8 cellular contexts compared by ENCODE assay signal in genomic region chr17:43661699-43662431, GRCh38. TPM values are rescaled to one million over a fixed set of nuclear protein-coding genes. Genes with fewer than 3 reads are reported as not detected.
A peak's percentile ranks its signal among the peaks of the same experiment; 100 is the strongest.
DNase-seq lines count a peak whose midpoint lies in the region; ATAC-seq, FAIRE-seq and TF ChIP-seq lines count a peak whose summit lies in the region.

TSS of gene MEOX1 (minus strand) at chr17:43661922. CDS start at chr17:43661534, 388 bp downstream.

- no peak for TF ChIP-seq POLR2A in GM12878 (IDR thresholded peaks at IDR 0.05; ENCODE audit: low read depth, low read length)
- TF ChIP-seq POLR2A in body of pancreas (IDR thresholded peaks at IDR 0.05) = no peak

- H3K4me1 Mint-ChIP-seq in mesothelial cell of epicardium = peaks cover 57% of the 10 kb centered on the region

- SMC1A ChIA-PET in GM12878 (lab: Charles Lee; ENCODE audit: uncharacterized antibody, unreplicated experiment) = interaction anchor here (1.0 to 9.4 kb wide), 6 partner anchors 9 to 178 kb away, joined by 3 to 98 read pairs (median 5); partner anchors contain the start of gene DHX8

- no peak for TF ChIP-seq CTCF in AG09309 (IDR thresholded peaks at IDR 0.05; ENCODE audit: control insufficient read depth, insufficient read depth, low read depth, low read length, missing control alignments)
- no peak for TF ChIP-seq CTCF in KMS-11 (conservative IDR thresholded peaks at IDR 0.05; ENCODE audit: low read depth, low read length)
- no peak for TF ChIP-seq CTCF in GM12878 (IDR thresholded peaks at IDR 0.05 in 2 of 3, conservative IDR thresholded peaks at IDR 0.05 in 1 of 3; ENCODE audit: control insufficient read depth in 2 of 3, extremely low read depth in 1 of 3, insufficient read depth in 1 of 3, low read depth in 3 of 3, low read length in 3 of 3)
- TF ChIP-seq CTCF in mesothelial cell of epicardium (IDR thresholded peaks at IDR 0.05; ENCODE audit: unreplicated experiment) = no peak
- no peak for TF ChIP-seq CTCF in body of pancreas (IDR thresholded peaks at IDR 0.05)

- H3K27ac ChIP-seq in KMS-11 = no peak within 1 kb of the TSS
- peak within 1 kb of the TSS; percentile 71 for H3K27ac ChIP-seq in GM12878 (ENCODE audit: control insufficient read depth, insufficient read depth)
- H3K27ac ChIP-seq in body of pancreas = no peak within 1 kb of the TSS

- peak; percentile 79 for FAIRE-seq in GM12878 (lab: Jason Lieb, UNC)

- no peaks in the 10 kb centered on the region for H3K79me2 ChIP-seq in KMS-11 (ENCODE audit: insufficient read depth, low read depth)
- peaks cover 19% of the 10 kb centered on the region for H3K79me2 ChIP-seq in GM12878 (ENCODE audit: control insufficient read depth, insufficient read depth, low read length)

- no TSS peak for BruUV-seq in GM12878 (replicated peaks; lab: Mats Ljungman, UMichigan)

- POLR2A ChIA-PET in GM12878 (lab: Charles Lee) = interaction anchor here (0.6 to 1.2 kb wide), 4 partner anchors 8 to 267 kb away, joined by 3 to 5 read pairs (median 4); no protein-coding TSS in a partner anchor

- RAD21 ChIA-PET in GM12878 (lab: Charles Lee; ENCODE audit: unreplicated experiment) = interaction anchor here (0.6 to 8.4 kb wide), 4 partner anchors 10 to 299 kb away, joined by 3 to 77 read pairs (median 22); no protein-coding TSS in a partner anchor

- H3K4me3 ChIP-seq in AG09309 (ENCODE audit: control insufficient read depth, low read depth, low read length) (no peak within 1 kb of the TSS), KMS-11 (IDR thresholded peaks at IDR 0.05; ENCODE audit: insufficient read depth, low read depth, low read length) (no peak within 1 kb of the TSS), GM12878 (peak within 1 kb of the TSS; percentile 69), body of pancreas (no peak within 1 kb of the TSS)

- peak within 1 kb of the TSS; percentile 11 for H3K4me3 Mint-ChIP-seq in mesothelial cell of epicardium

- H3K4me1 ChIP-seq in KMS-11 (ENCODE audit: low read depth, poor library complexity, severe bottlenecking) = peaks cover 19% of the 10 kb centered on the region
- H3K4me1 ChIP-seq in GM12878 (ENCODE audit: control insufficient read depth, insufficient read depth, low read length) = peaks cover 16% of the 10 kb centered on the region
- no peaks in the 10 kb centered on the region for H3K4me1 ChIP-seq in body of pancreas

- no peaks in the 10 kb centered on the region for H3K9me3 ChIP-seq in GM12878 (replicated peaks; ENCODE audit: control insufficient read depth, insufficient read depth, low read length)
- no peaks in the 10 kb centered on the region for H3K9me3 ChIP-seq in body of pancreas

- intact Hi-C loops in GM12878 (cut with micrococcal nuclease; ENCODE audit: unreplicated experiment) = loop anchor here (1.0 kb wide), 1 partner anchor 9 kb away; no protein-coding TSS in a partner anchor
- intact Hi-C loops in body of pancreas (cut with DNase I) = no loop called here

- H3K4me2 ChIP-seq in KMS-11 (peak within 1 kb of the TSS; percentile 5; the same call in 1 of the 2 replicates), GM12878 (ENCODE audit: control insufficient read depth, insufficient read depth) (peak within 1 kb of the TSS; percentile 81)

- no peak within 1 kb of the TSS for H2AFZ ChIP-seq in KMS-11 (ENCODE audit: low read depth)
- no peak within 1 kb of the TSS for H2AFZ ChIP-seq in GM12878 (ENCODE audit: control insufficient read depth, low read depth, low read length)

- H3K27me3 ChIP-seq in KMS-11 (ENCODE audit: insufficient read depth, low read depth) (peaks cover 51% of the 10 kb centered on the region; the same call in 1 of the 2 replicates), GM12878 (replicated peaks in 1 of 2; ENCODE audit: control insufficient read depth in 2 of 2, insufficient read depth in 2 of 2, low read length in 1 of 2) (no peaks in the 10 kb centered on the region), body of pancreas (no peaks in the 10 kb centered on the region)

- ATAC-seq in GM12878 (peak; percentile 89), GM18520 (IDR thresholded peaks at IDR 0.05; ENCODE audit: unreplicated experiment) (no peak), left lobe of liver (no peak), body of pancreas (no peak)

- H3K27me3 Mint-ChIP-seq in mesothelial cell of epicardium (ENCODE audit: low read depth) = peaks cover 10% of the 10 kb centered on the region

- peak within 1 kb of the TSS; percentile 86 for H3K27ac Mint-ChIP-seq in mesothelial cell of epicardium

- CTCF ChIA-PET in GM12878 (lab: Yijun Ruan, JAX) = interaction anchor here (0.6 to 4.6 kb wide), 5 partner anchors 9 to 86 kb away, joined by 3 to 38 read pairs (median 3); no protein-coding TSS in a partner anchor

- no peak within 1 kb of the TSS for H3K9ac ChIP-seq in KMS-11
- H3K9ac ChIP-seq in GM12878 (ENCODE audit: control insufficient read depth, insufficient read depth, low read length) = peak within 1 kb of the TSS; percentile 72

- H3K36me3 ChIP-seq in KMS-11 (ENCODE audit: insufficient read depth) = no peaks in the 10 kb centered on the region
- H3K36me3 ChIP-seq in GM12878 (ENCODE audit: control insufficient read depth in 2 of 2, insufficient read depth in 2 of 2, low read length in 1 of 2) = no peaks in the 10 kb centered on the region
- H3K36me3 ChIP-seq in body of pancreas (replicated peaks in 1 of 2; ENCODE audit: insufficient read depth in 1 of 2, low read depth in 2 of 2) = no peaks in the 10 kb centered on the region

- H4K20me1 ChIP-seq in KMS-11 (ENCODE audit: insufficient read depth) (no peaks in the 10 kb centered on the region), GM12878 (ENCODE audit: control insufficient read depth, insufficient read depth) (no peaks in the 10 kb centered on the region)

- no peaks in the 10 kb centered on the region for H3K9me3 Mint-ChIP-seq in mesothelial cell of epicardium

- DNase-seq in AG09309 (ENCODE audit: low read depth) (peak; percentile 29), GM12878 (ENCODE audit: low read depth, low spot score) (peak; percentile 79), mesothelial cell of epicardium (ENCODE audit: low spot score in 2 of 2, unreplicated experiment in 2 of 2) (no peak), activated gamma-delta T cell (lab: John Stamatoyannopoulos, UW) (no peak), left lobe of liver (ENCODE audit: low spot score) (no peak), body of pancreas (no peak)

- TF ChIP-seq RAD21 in GM12878 (IDR thresholded peaks at IDR 0.05; ENCODE audit: insufficient read depth, low read depth, low read length) = no peak

- H3K36me3 Mint-ChIP-seq in mesothelial cell of epicardium = no peaks in the 10 kb centered on the region

- TF ChIP-seq EP300 in GM12878 (IDR thresholded peaks at IDR 0.05; ENCODE audit: borderline replicate concordance in 1 of 2, control insufficient read depth in 1 of 2, low read depth in 2 of 2, low read length in 2 of 2) = peak in 1 of 2 experiments; percentile 33; a peak in 1 of 4 replicates

- in situ Hi-C loops in GM12878 (cut with MboI) = loop anchor here (25.0 kb wide), 1 partner anchor 450 kb away; the partner anchor contains the start of gene TMEM106A

- WGBS in GM12878 (ENCODE audit: insufficient coverage, insufficient replicate concordance, low lambda C conversion rate, missing lambda C conversion rate) = 14% methylated on average over 8 of the region's 8 CpGs
- WGBS in body of pancreas, 2 donors = 61 to 63% methylated on average over 8 of the region's 8 CpGs

TF ChIP-seq in GM12878, 131 proteins besides CTCF, POLR2A, EP300 and RAD21 (continues in another document):
- TF ChIP-seq ZNF207 (IDR thresholded peaks at IDR 0.05; ENCODE audit: borderline replicate concordance) = no peak
- no peak for TF ChIP-seq TCF3 (IDR thresholded peaks at IDR 0.05; ENCODE audit: borderline replicate concordance, insufficient read depth, low read depth, low read length)
- no peak for TF ChIP-seq ZNF24 (IDR thresholded peaks at IDR 0.05)
- TF ChIP-seq NR2C2 (IDR thresholded peaks at IDR 0.05; ENCODE audit: borderline replicate concordance, control insufficient read depth, insufficient read length, low read depth) = no peak

RNA-seq across cellular contexts. Expression of gene MEOX1, which starts in this region (rescaled TPM):
- 6.1 and 6.4 TPM in 2 replicates for total RNA-seq in GM12878 (2013; cell fraction: nucleolus; rRNA removed)
- total RNA-seq in GM12878 (2014; rRNA removed) (0.34 and 0.60 TPM in 2 replicates), GM12878 (2014; rRNA removed; fragmentation: Illumina TruSeq; extraction: Trizol) (0.37 and 0.85 TPM in 2 replicates), GM12878 (2021) (0.46 and 0.53 TPM in 2 replicates), mesothelial cell of epicardium (1.2 to 1.8 TPM (median 1.2 TPM) in 3 replicates), left lobe of liver (not detected), body of pancreas (1 to 10 TPM in 1 of 2 donors, under 1 TPM in 1; 0.52 to 2.3 TPM)
- 0.70 TPM for polyA plus RNA-seq in GM12878 (2011; ENCODE audit: low read depth)
- polyA plus RNA-seq in GM12878 (2011; rRNA removed) (7.5 and 9.4 TPM in 2 replicates), GM12878 (2014; fragmentation: Illumina TruSeq; extraction: Trizol) (0.63 and 1.1 TPM in 2 replicates), GM12878 (2014; fragmentation: Nextera tagmentation; extraction: Ambion mirVana) (under 1 TPM; 0.19 to 0.24 TPM), GM12878 (2014; rRNA removed) (0.44 and 0.45 TPM in 2 replicates), GM12878 (2016; fragmentation: Nextera tagmentation; extraction: Ambion mirVana) (under 1 TPM; 0.25 to 0.72 TPM)
- 10.4 TPM in 2 replicates for polyA plus RNA-seq in GM12878 (2011; cell fraction: cytosol; rRNA removed)
- 4.8 and 5.3 TPM in 2 replicates for polyA plus RNA-seq in GM12878 (2011; cell fraction: nucleus; rRNA removed)
- 0.99 and 1.8 TPM in 2 replicates for polyA plus RNA-seq in GM12878 (2012)
- 4.9 and 8.7 TPM in 2 replicates for polyA minus RNA-seq in GM12878 (2011; rRNA and poly(A)+ RNA removed)
- polyA minus RNA-seq in GM12878 (2011; cell fraction: cytosol; rRNA and poly(A)+ RNA removed) = 3.6 and 5.6 TPM in 2 replicates
- 5.8 and 6.8 TPM in 2 replicates for polyA minus RNA-seq in GM12878 (2011; cell fraction: nucleus; rRNA and poly(A)+ RNA removed)

Comparison
In these comparisons a context has a peak if more than half of its experiments do, and no peak if none do; other contexts are left out.
1. DNase-seq: peak in AG09309 (single experiment) and GM12878 (single experiment); none in mesothelial cell of epicardium (0 of 2), activated gamma-delta T cell (single experiment), left lobe of liver (single experiment) and body of pancreas (0 of 4).